15 cellular contexts compared by ENCODE assay signal in the genomic region with DNA sequence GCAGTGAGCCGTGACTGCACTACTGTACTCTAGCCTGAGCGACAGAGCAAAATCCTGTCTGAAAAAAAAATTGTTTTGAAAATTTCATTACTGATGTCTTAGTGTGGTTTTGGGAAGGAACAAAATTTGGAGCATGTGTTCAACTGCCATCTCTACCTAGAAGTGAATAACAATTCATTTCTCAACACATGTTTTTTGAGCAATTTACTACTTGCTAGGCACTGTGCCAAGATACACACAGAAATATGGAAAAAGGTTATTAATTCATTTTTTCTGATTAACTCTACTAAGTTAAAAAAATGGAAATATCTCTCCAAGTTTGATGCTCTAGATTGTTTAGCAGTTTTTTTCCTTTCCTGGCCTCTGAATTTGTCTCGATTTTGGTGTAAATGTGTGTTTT.
"Had no signal": no experiment of that assay in that cellular context is flagged by ENCODE, and none has a peak within 500 bp of the region (broad histone marks: within the 10 kb centered on the region; RNA-seq: fewer than 3 reads in every experiment).

No MANE protein-coding gene starts in this region.

- H3K27ac ChIP-seq: foreskin keratinocyte, ovary, suprapubic skin, upper lobe of right lung had no signal

- DNase-seq: activated CD4-positive, alpha-beta T cell treated with anti-CD3 and anti-CD28 coated beads for 48 hours; activated CD8-positive, alpha-beta T cell treated with anti-CD3 and anti-CD28 coated beads, Interleukin-2, amount 10 ng/mL, durations not matched to agents 7 days and 5 days; activated naive CD4-positive, alpha-beta T cell treated with Interleukin-2 at 50 U/mL for 16 hours; activated naive CD8-positive, alpha-beta T cell treated with anti-CD3 and anti-CD28 coated beads, Interleukin-2, amount 50 U/mL, for 24 hours; dorsolateral prefrontal cortex; foreskin keratinocyte; immature natural killer cell; left colon; mucosa of descending colon; ovary; stimulated activated CD4-positive, alpha-beta T cell treated with anti-CD3 and anti-CD28 coated beads, Interleukin-4, amount 100 ng/mL, for 1 hour; stimulated activated CD8-positive, alpha-beta memory T cell treated with anti-CD3 and anti-CD28 coated beads, Interleukin-4, amount 100 ng/mL, for 48 hours; stimulated activated naive CD8-positive, alpha-beta T cell treated with anti-CD3 and anti-CD28 coated beads, Interleukin-15, Interleukin-2, amounts not matched to agents 100 U/mL and 50 U/mL, for 24 hours; upper lobe of right lung had no signal

- H3K4me1 ChIP-seq: foreskin keratinocyte had no signal

- H3K4me3 ChIP-seq: dorsolateral prefrontal cortex, mucosa of descending colon, ovary, suprapubic skin, upper lobe of right lung had no signal

- H3K36me3 ChIP-seq: ovary, suprapubic skin, upper lobe of right lung had no signal

- H3K27me3 ChIP-seq: dorsolateral prefrontal cortex, foreskin keratinocyte, ovary, suprapubic skin, upper lobe of right lung had no signal

- H3K9me3 ChIP-seq: mucosa of descending colon, ovary, suprapubic skin, upper lobe of right lung had no signal
